Comparison of ENCODE assay signal across 15 cellular contexts in genomic region chr15:80613762-80614365, GRCh38.
"Had no signal": no experiment of that assay in that cellular context is flagged by ENCODE, and none has a peak within 500 bp of the region (broad histone marks: within the 10 kb centered on the region; RNA-seq: fewer than 3 reads in every experiment).

No MANE protein-coding gene starts in this region.

- DNase-seq: activated CD4-positive, alpha-beta T cell treated with anti-CD3 and anti-CD28 coated beads, Interleukin-2, amount 50 U/mL, for 1 hour; activated T-cell treated with anti-CD3 and anti-CD28 coated beads, Interleukin-2, amount 50 U/mL, for 1 hour; adrenal gland; foreskin fibroblast; hypothalamus; kidney; left ventricle myocardium inferior; stimulated activated naive CD8-positive, alpha-beta T cell treated with anti-CD3 and anti-CD28 coated beads, Interleukin-15, Interleukin-2, amounts not matched to agents 100 U/mL and 50 U/mL, for 24 hours; transverse colon had no signal

- H3K27ac Mint-ChIP-seq: activated naive CD4-positive, alpha-beta T cell treated with anti-CD3 and anti-CD28 coated beads, Interleukin-2, amount 50 U/mL, for 24 hours; activated T-helper 2 cell treated with anti-CD3 and anti-CD28 coated beads, Interferon-gamma antibody, Interleukin-2, Interleukin-4, amounts not matched to agents 10 μg/mL and 5 μg/mL and 100 μg/mL, durations not matched to agents 14 hours and 24 hours and 36 hours; nephron had no signal

- ATAC-seq: activated CD4-positive, CD25-positive, alpha-beta regulatory T cell treated with anti-CD3 and anti-CD28 coated beads, Interleukin-2, amount 50 U/mL, for 24 hours; sciatic nerve; stimulated activated naive CD8-positive, alpha-beta T cell treated with anti-CD3 and anti-CD28 coated beads, Interleukin-15, Interleukin-2, amounts not matched to agents 100 U/mL and 50 U/mL, for 24 hours had no signal

- H3K4me3 Mint-ChIP-seq: activated naive CD4-positive, alpha-beta T cell treated with anti-CD3 and anti-CD28 coated beads, Interleukin-2, amount 50 U/mL, for 24 hours; nephron had no signal

- H3K9me3 ChIP-seq: adrenal gland, left ventricle myocardium inferior, transverse colon had no signal

- H3K36me3 Mint-ChIP-seq: activated naive CD4-positive, alpha-beta T cell treated with anti-CD3 and anti-CD28 coated beads, Interleukin-2, amount 50 U/mL, for 24 hours had no signal

- H3K4me1 Mint-ChIP-seq: activated naive CD4-positive, alpha-beta T cell treated with anti-CD3 and anti-CD28 coated beads, Interleukin-2, amount 50 U/mL, for 24 hours had no signal

- H3K27ac ChIP-seq: adrenal gland, cardiac muscle cell, left ventricle myocardium inferior, transverse colon had no signal

- H3K4me3 ChIP-seq: adrenal gland, cardiac muscle cell, left ventricle myocardium inferior, transverse colon had no signal

- H3K27me3 ChIP-seq: adrenal gland, cardiac muscle cell, transverse colon had no signal

- H3K36me3 ChIP-seq: adrenal gland, cardiac muscle cell, left ventricle myocardium inferior, transverse colon had no signal
